8 cellular contexts compared by ENCODE assay signal in genomic region chr14:34981743-34982420, GRCh38. TPM values are rescaled to one million over a fixed set of nuclear protein-coding genes. Genes with fewer than 3 reads are reported as not detected.
DNase-seq lines count a peak whose midpoint lies in the region; ATAC-seq and TF ChIP-seq lines count a peak whose summit lies in the region.

No MANE protein-coding gene starts in this region.

- DNase-seq in AG09309 (ENCODE audit: low read depth): no peak
- DNase-seq in T-helper 22 cell (ENCODE audit: low read depth): peak; percentile 14
- DNase-seq in choroid plexus epithelial cell (ENCODE audit: low read depth): peak; percentile 66
- DNase-seq in lower lobe of right lung: no peak
- DNase-seq in stimulated activated effector memory CD8-positive, alpha-beta T cell treated with anti-CD3 and anti-CD28 coated beads, Interleukin-12 subunit alpha, Interleukin-12 subunit beta, amount 100 ng/mL, for 72 hours (ENCODE audit: low spot score in 2 of 2): peak in 1 of 2 donors; percentile 9
- DNase-seq in NCI-H226: no peak

- no peak overlapping the region for H3K27ac Mint-ChIP-seq in stimulated activated effector memory CD8-positive, alpha-beta T cell treated with anti-CD3 and anti-CD28 coated beads, Interleukin-12 subunit alpha, Interleukin-12 subunit beta, amount 100 ng/mL, for 72 hours

- H3K4me3 Mint-ChIP-seq in stimulated activated effector memory CD8-positive, alpha-beta T cell treated with anti-CD3 and anti-CD28 coated beads, Interleukin-12 subunit alpha, Interleukin-12 subunit beta, amount 100 ng/mL, for 72 hours: no peak overlapping the region

- no peaks in the 10 kb centered on the region for H3K9me3 ChIP-seq in lower lobe of right lung

- peak overlapping the region; percentile 97 for H3K27ac ChIP-seq in lower lobe of right lung

- H3K4me3 ChIP-seq in AG09309 (ENCODE audit: control insufficient read depth, low read depth, low read length) (peak overlapping the region; percentile 87), choroid plexus epithelial cell (ENCODE audit: low read depth, low read length) (peak overlapping the region; percentile 88), lower lobe of right lung (peak overlapping the region; percentile 92)

- peaks cover 41% of the 10 kb centered on the region for H3K36me3 Mint-ChIP-seq in stimulated activated effector memory CD8-positive, alpha-beta T cell treated with anti-CD3 and anti-CD28 coated beads, Interleukin-12 subunit alpha, Interleukin-12 subunit beta, amount 100 ng/mL, for 72 hours

- ATAC-seq in GM18907 (IDR thresholded peaks at IDR 0.05; ENCODE audit: unreplicated experiment) (peak; percentile 16), HG03460 (IDR thresholded peaks at IDR 0.05; ENCODE audit: unreplicated experiment) (peak; percentile 14), lower lobe of right lung (peak; percentile 8 to 19)
- peak; percentile 14 for ATAC-seq in stimulated activated effector memory CD8-positive, alpha-beta T cell treated with anti-CD3 and anti-CD28 coated beads, Interleukin-12 subunit alpha, Interleukin-12 subunit beta, amount 100 ng/mL, for 72 hours

- peaks cover 8% of the 10 kb centered on the region for H3K4me1 Mint-ChIP-seq in stimulated activated effector memory CD8-positive, alpha-beta T cell treated with anti-CD3 and anti-CD28 coated beads, Interleukin-12 subunit alpha, Interleukin-12 subunit beta, amount 100 ng/mL, for 72 hours

- peak; percentile 43 for TF ChIP-seq CTCF in AG09309 (IDR thresholded peaks at IDR 0.05; ENCODE audit: control insufficient read depth, insufficient read depth, low read depth, low read length, missing control alignments)
- peak; percentile 57 for TF ChIP-seq CTCF in choroid plexus epithelial cell (conservative IDR thresholded peaks at IDR 0.05; ENCODE audit: low read depth, low read length)
- TF ChIP-seq CTCF in lower lobe of right lung (IDR thresholded peaks at IDR 0.05): peak; percentile 22

- no peaks in the 10 kb centered on the region for H3K9me3 Mint-ChIP-seq in stimulated activated effector memory CD8-positive, alpha-beta T cell treated with anti-CD3 and anti-CD28 coated beads, Interleukin-12 subunit alpha, Interleukin-12 subunit beta, amount 100 ng/mL, for 72 hours

- peaks cover 50% of the 10 kb centered on the region for H3K4me1 ChIP-seq in lower lobe of right lung

- no peaks in the 10 kb centered on the region for H3K27me3 ChIP-seq in lower lobe of right lung (ENCODE audit: low read depth)

- intact Hi-C loops in lower lobe of right lung (cut with DNase I): no loop called here

- peaks cover 3% of the 10 kb centered on the region for H3K36me3 ChIP-seq in lower lobe of right lung

RNA-seq across cellular contexts. Expression of gene SRP54, which starts 0.9 kb away (rescaled TPM):
- total RNA-seq in lower lobe of right lung: 41.7 TPM

Comparison
In these comparisons a context has a peak if more than half of its experiments do, and no peak if none do; other contexts are left out.
1. DNase-seq: peak in T-helper 22 cell (single experiment) and choroid plexus epithelial cell (single experiment); none in AG09309 (single experiment), lower lobe of right lung (single experiment) and NCI-H226 (single experiment).
2. Peak in every context shown above with its lines, with median percentiles within 50 percentile points of each other: H3K4me3 ChIP-seq, CTCF ChIP-seq and ATAC-seq.